ENCODE assay signal across 1 cellular context in genomic region chr3:111668321-111668720, GRCh38.
TF ChIP-seq lines count a peak whose summit lies in the region.

No MANE protein-coding gene starts in this region.

TF ChIP-seq in HepG2, 621 proteins besides CTCF, POLR2A, EP300 and RAD21:
- TF ChIP-seq ZNF326 (CRISPR knock-in tag; IDR thresholded peaks at IDR 0.05; ENCODE audit: borderline replicate concordance) (no peak), SRSF1 (optimal IDR thresholded peaks at IDR 0.05; ENCODE audit: low read depth, low read length) (no peak), ZNF556 (CRISPR knock-in tag; IDR thresholded peaks at IDR 0.05; ENCODE audit: borderline replicate concordance) (no peak), SKIL (CRISPR knock-in tag; IDR thresholded peaks at IDR 0.05; ENCODE audit: borderline replicate concordance) (no peak), ZBTB4 (CRISPR knock-in tag; IDR thresholded peaks at IDR 0.05; ENCODE audit: borderline replicate concordance) (no peak), ZBTB3 (CRISPR knock-in tag; IDR thresholded peaks at IDR 0.05; ENCODE audit: borderline replicate concordance, low read depth) (no peak), ZBTB37 (CRISPR knock-in tag; IDR thresholded peaks at IDR 0.05) (no peak), IKZF4 (CRISPR knock-in tag; IDR thresholded peaks at IDR 0.05; ENCODE audit: borderline replicate concordance, low read depth, not compliant biosample characterization) (no peak), MED8 (CRISPR knock-in tag; IDR thresholded peaks at IDR 0.05; ENCODE audit: insufficient replicate concordance) (no peak), IKZF5 (CRISPR knock-in tag; IDR thresholded peaks at IDR 0.05) (no peak), ZNF496 (CRISPR knock-in tag; IDR thresholded peaks at IDR 0.05; ENCODE audit: insufficient replicate concordance) (no peak), MEIS1 (CRISPR knock-in tag; IDR thresholded peaks at IDR 0.05; ENCODE audit: borderline replicate concordance) (no peak), JUND (CRISPR knock-in tag; IDR thresholded peaks at IDR 0.05) (no peak), ZFP82 (CRISPR knock-in tag; IDR thresholded peaks at IDR 0.05; ENCODE audit: borderline replicate concordance) (no peak), IRF9 (CRISPR knock-in tag; IDR thresholded peaks at IDR 0.05; ENCODE audit: borderline replicate concordance) (no peak), USF2 (IDR thresholded peaks at IDR 0.05; ENCODE audit: low read depth, low read length) (no peak), USF2 (CRISPR knock-in tag; IDR thresholded peaks at IDR 0.05; ENCODE audit: borderline replicate concordance) (no peak), ZNF3 (CRISPR knock-in tag; IDR thresholded peaks at IDR 0.05) (no peak), RNF219 (CRISPR knock-in tag; IDR thresholded peaks at IDR 0.05) (no peak)
